In the genomic region with DNA sequence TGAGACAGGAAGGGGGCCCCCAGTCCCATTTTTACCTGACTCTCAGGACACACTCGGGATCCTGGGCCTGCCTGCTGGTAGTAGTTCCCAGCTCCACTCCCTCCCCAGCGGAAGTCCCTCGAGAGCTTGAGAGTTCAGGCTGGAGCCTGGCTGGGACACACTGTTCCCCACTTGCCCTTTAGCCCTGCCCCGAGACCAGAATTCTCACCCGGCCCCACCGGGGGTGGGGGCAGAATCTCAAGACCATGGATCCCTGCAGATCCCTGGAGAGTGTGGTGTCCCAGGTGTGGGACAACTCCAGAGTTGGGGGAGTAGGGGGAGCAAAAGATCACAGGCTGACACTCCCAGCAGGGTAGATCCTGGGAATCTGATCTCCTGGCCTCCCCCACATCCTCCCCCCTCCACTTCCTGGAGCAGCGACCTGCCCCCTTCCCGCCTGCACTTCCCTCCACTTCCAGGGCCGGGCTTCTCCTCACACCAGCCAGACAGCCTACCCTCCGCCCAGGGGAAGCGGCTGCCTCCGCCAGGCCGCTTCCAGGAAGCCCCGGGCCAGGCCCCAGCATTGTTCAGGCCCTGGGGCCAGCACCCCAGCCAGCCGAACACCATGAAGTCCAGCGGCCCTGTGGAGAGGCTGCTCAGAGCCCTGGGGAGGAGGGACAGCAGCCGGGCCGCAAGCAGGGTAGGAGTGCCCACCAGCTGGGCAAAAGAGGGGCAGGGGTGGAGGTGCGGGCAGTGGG, we compare ENCODE assay signal across 8 cellular contexts. TPM values are rescaled to one million over a fixed set of nuclear protein-coding genes. Genes with fewer than 3 reads are reported as not detected.
DNase-seq lines count a peak whose midpoint lies in the region; ATAC-seq, FAIRE-seq and TF ChIP-seq lines count a peak whose summit lies in the region.

A gene with protein sequence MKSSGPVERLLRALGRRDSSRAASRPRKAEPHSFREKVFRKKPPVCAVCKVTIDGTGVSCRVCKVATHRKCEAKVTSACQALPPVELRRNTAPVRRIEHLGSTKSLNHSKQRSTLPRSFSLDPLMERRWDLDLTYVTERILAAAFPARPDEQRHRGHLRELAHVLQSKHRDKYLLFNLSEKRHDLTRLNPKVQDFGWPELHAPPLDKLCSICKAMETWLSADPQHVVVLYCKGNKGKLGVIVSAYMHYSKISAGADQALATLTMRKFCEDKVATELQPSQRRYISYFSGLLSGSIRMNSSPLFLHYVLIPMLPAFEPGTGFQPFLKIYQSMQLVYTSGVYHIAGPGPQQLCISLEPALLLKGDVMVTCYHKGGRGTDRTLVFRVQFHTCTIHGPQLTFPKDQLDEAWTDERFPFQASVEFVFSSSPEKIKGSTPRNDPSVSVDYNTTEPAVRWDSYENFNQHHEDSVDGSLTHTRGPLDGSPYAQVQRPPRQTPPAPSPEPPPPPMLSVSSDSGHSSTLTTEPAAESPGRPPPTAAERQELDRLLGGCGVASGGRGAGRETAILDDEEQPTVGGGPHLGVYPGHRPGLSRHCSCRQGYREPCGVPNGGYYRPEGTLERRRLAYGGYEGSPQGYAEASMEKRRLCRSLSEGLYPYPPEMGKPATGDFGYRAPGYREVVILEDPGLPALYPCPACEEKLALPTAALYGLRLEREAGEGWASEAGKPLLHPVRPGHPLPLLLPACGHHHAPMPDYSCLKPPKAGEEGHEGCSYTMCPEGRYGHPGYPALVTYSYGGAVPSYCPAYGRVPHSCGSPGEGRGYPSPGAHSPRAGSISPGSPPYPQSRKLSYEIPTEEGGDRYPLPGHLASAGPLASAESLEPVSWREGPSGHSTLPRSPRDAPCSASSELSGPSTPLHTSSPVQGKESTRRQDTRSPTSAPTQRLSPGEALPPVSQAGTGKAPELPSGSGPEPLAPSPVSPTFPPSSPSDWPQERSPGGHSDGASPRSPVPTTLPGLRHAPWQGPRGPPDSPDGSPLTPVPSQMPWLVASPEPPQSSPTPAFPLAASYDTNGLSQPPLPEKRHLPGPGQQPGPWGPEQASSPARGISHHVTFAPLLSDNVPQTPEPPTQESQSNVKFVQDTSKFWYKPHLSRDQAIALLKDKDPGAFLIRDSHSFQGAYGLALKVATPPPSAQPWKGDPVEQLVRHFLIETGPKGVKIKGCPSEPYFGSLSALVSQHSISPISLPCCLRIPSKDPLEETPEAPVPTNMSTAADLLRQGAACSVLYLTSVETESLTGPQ (N-terminal part only) (plus strand): TSS at position 484 of the 737 bp plus-strand sequence. CDS start 121 bp downstream, at position 605.

- TF ChIP-seq CTCF in fibroblast of mammary gland (conservative IDR thresholded peaks at IDR 0.05; ENCODE audit: control insufficient read depth, insufficient read depth, low read depth, low read length) = no peak
- TF ChIP-seq CTCF in D721Med (IDR thresholded peaks at IDR 0.05; ENCODE audit: insufficient read depth, missing control alignments) = no peak

- peaks cover 9 to 33% (median 29%) of the 10 kb centered on the region in 4 donors for H3K4me1 Mint-ChIP-seq in naive thymus-derived CD8-positive, alpha-beta T cell

- peak within 1 kb of the TSS in 9 of 10 donors; percentile 38 to 82 (median 66) for H3K27ac Mint-ChIP-seq in naive thymus-derived CD8-positive, alpha-beta T cell

- no peaks in the 10 kb centered on the region for H3K36me3 Mint-ChIP-seq in naive thymus-derived CD8-positive, alpha-beta T cell

- H3K4me3 Mint-ChIP-seq in naive thymus-derived CD8-positive, alpha-beta T cell = peak within 1 kb of the TSS in 5 of 10 donors; percentile 6 to 67 (median 40)

- peak within 1 kb of the TSS; percentile 80 for H3K4me3 ChIP-seq in fibroblast of mammary gland (ENCODE audit: control insufficient read depth, low read depth, low read length)

- FAIRE-seq in D721Med (lab: Jason Lieb, UNC) = no peak

- DNase-seq in NCI-H748 (lab: John Stamatoyannopoulos, UW; ENCODE audit: unreplicated experiment) (peak; percentile 21), NCI-H748 treated with DMSO at 0.1 percent for 48 hours (lab: John Stamatoyannopoulos, UW) (no peak), SW 1271 (lab: John Stamatoyannopoulos, UW) (peak; percentile 38 to 63), fibroblast of mammary gland (ENCODE audit: low read depth) (peak; percentile 74), MV-4-11 (lab: John Stamatoyannopoulos, UW) (no peak), NCI-H128 (lab: John Stamatoyannopoulos, UW; ENCODE audit: unreplicated experiment) (no peak), D721Med (ENCODE audit: insufficient read length, low spot score) (no peak)
- DNase-seq in naive thymus-derived CD8-positive, alpha-beta T cell = no peak

- H3K27me3 Mint-ChIP-seq in naive thymus-derived CD8-positive, alpha-beta T cell = no peaks in the 10 kb centered on the region

- H3K9me3 Mint-ChIP-seq in naive thymus-derived CD8-positive, alpha-beta T cell = no peaks in the 10 kb centered on the region

- ATAC-seq in naive thymus-derived CD8-positive, alpha-beta T cell = no peak

- POLR2A ChIA-PET in naive thymus-derived CD8-positive, alpha-beta T cell (lab: Charles Lee) = interaction anchor here (3.9 kb wide), 1 partner anchor 44 kb away, joined by 15 read pairs; a partner anchor contains a TSS

RNA-seq across cellular contexts. Expression of the gene that starts here (rescaled TPM):
- 1 to 10 TPM; 2.4 to 3.0 TPM for total RNA-seq in naive thymus-derived CD8-positive, alpha-beta T cell
- polyA plus RNA-seq in naive thymus-derived CD8-positive, alpha-beta T cell = under 1 TPM in 2 of 3 donors, not detected in 1; 0.13 to 0.19 TPM

Comparison
In these comparisons a context has a peak if more than half of its experiments do, and no peak if none do; other contexts are left out.
1. DNase-seq: peak in NCI-H748 (single experiment), SW 1271 (2 of 2) and fibroblast of mammary gland (single experiment); none in NCI-H748 treated with DMSO at 0.1 percent for 48 hours (single experiment), naive thymus-derived CD8-positive, alpha-beta T cell (0 of 10), MV-4-11 (single experiment), NCI-H128 (single experiment) and D721Med (single experiment).